14 cellular contexts compared by ENCODE assay signal in the genomic region with DNA sequence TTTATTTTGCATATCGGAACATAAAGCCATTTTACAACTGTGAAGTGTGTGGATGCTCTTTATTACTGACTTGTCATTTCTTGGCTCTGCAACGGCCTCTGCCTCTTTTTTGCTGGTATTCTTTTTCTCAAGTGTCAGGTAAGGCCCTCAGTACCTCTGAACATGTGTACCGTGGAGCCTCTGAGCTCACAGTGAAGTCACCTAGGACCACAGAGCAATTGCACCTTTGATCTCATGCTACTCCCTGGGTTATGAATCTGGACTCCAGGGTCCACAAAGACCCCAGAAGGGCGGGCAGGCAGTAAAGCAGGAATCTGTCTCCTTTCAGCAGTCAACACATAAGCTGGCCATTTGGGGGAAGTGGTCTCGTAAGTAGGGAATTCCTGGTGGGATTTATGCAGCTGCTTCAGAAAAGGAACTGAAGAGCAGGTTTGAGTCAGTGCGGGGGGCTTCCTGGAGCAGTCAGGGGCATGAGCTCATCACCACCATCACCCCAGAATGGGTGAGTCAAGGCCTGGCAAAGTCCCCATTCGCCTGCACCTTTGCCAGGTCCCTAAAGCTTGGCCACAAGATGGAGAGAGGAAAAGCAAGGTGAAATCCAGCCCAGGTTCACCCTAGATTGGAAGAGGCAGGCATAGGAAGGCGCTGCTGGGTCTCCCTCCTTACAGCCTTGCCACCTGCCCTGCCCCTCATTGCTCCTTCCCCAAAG. TPM values are rescaled to one million over a fixed set of nuclear protein-coding genes. Genes with fewer than 3 reads are reported as not detected.
A peak's percentile ranks its signal among the peaks of the same experiment; 100 is the strongest.
DNase-seq lines count a peak whose midpoint lies in the region; ATAC-seq, FAIRE-seq and TF ChIP-seq lines count a peak whose summit lies in the region.
"Had no signal": no experiment of that assay in that cellular context is flagged by ENCODE, and none has a peak within 500 bp of the region (broad histone marks: within the 10 kb centered on the region; RNA-seq: fewer than 3 reads in every experiment).

No MANE protein-coding gene starts in this region.

- H3K36me3 ChIP-seq in cardiac muscle cell (no peaks in the 10 kb centered on the region), astrocyte (ENCODE audit: insufficient read depth, low read length) (no peaks in the 10 kb centered on the region), Peyer's patch (no peaks in the 10 kb centered on the region)

- no peak overlapping the region for H3K4me3 ChIP-seq in cardiac muscle cell
- no peak overlapping the region for H3K4me3 ChIP-seq in astrocyte (ENCODE audit: insufficient read depth, low read depth, low read length)
- no peak overlapping the region for H3K4me3 ChIP-seq in Peyer's patch
- H3K4me3 ChIP-seq: PC-9 had no signal

- H3K4me3 Mint-ChIP-seq in astrocyte (ENCODE audit: unreplicated experiment): no peak overlapping the region

- no peak for TF ChIP-seq POLR2A in Peyer's patch (IDR thresholded peaks at IDR 0.05)

- no peaks in the 10 kb centered on the region for H3K79me2 ChIP-seq in astrocyte (ENCODE audit: insufficient read depth, low read length)

- H3K36me3 Mint-ChIP-seq in astrocyte (ENCODE audit: low read depth, unreplicated experiment): no peaks in the 10 kb centered on the region

- no peaks in the 10 kb centered on the region for H3K9me3 Mint-ChIP-seq in astrocyte (ENCODE audit: unreplicated experiment)

- intact Hi-C loops in Right ventricle myocardium superior (cut with DNase I): no loop called here

- no peak overlapping the region for H3K27ac Mint-ChIP-seq in astrocyte (ENCODE audit: unreplicated experiment)

- FAIRE-seq in astrocyte (lab: Jason Lieb, UNC): no peak

- H3K27me3 ChIP-seq in cardiac muscle cell (no peaks in the 10 kb centered on the region), astrocyte (ENCODE audit: insufficient read depth, low read length) (no peaks in the 10 kb centered on the region), Peyer's patch (no peaks in the 10 kb centered on the region)

- H3K4me2 ChIP-seq in astrocyte (ENCODE audit: low read length): no peak overlapping the region
- H3K4me2 ChIP-seq: PC-9 had no signal

- H3K27ac ChIP-seq in cardiac muscle cell: peak overlapping the region; percentile 94
- H3K27ac ChIP-seq in astrocyte (ENCODE audit: low read depth, low read length): no peak overlapping the region
- no peak overlapping the region for H3K27ac ChIP-seq in Peyer's patch
- H3K27ac ChIP-seq: PC-9 had no signal

- ATAC-seq in Right ventricle myocardium superior (ENCODE audit: poor library complexity) (no peak), HG02798 (IDR thresholded peaks at IDR 0.05; ENCODE audit: poor library complexity, unreplicated experiment) (no peak)
- ATAC-seq: Right ventricle myocardium inferior had no signal

- no peak for DNase-seq in cardiac muscle cell (ENCODE audit: low read depth in 1 of 2, low spot score in 1 of 2)
- DNase-seq in Right ventricle myocardium superior: no peak
- peak; percentile 19 for DNase-seq in astrocyte (ENCODE audit: low read depth)
- DNase-seq in islet precursor cell: peak; percentile 56
- no peak for DNase-seq in Peyer's patch
- DNase-seq in effector CD4-positive, alpha-beta T cell: no peak
- DNase-seq: Caco-2, NCI-H1048, NCI-H1694, PC-9 had no signal

- peaks cover 43% of the 10 kb centered on the region for H3K27me3 Mint-ChIP-seq in astrocyte (ENCODE audit: low read depth, unreplicated experiment)

- H3K9ac ChIP-seq in astrocyte (ENCODE audit: low read length): no peak overlapping the region

- no peak overlapping the region for H2AFZ ChIP-seq in astrocyte (ENCODE audit: low read depth, low read length)
- H2AFZ ChIP-seq: PC-9 had no signal

- H3K9me3 ChIP-seq in cardiac muscle cell (ENCODE audit: low read depth) (no peaks in the 10 kb centered on the region), astrocyte (ENCODE audit: insufficient read depth, low read depth, low read length) (no peaks in the 10 kb centered on the region), Peyer's patch (no peaks in the 10 kb centered on the region)
- H3K9me3 ChIP-seq: Caco-2 had no signal

- TF ChIP-seq CTCF in cardiac muscle cell (IDR thresholded peaks at IDR 0.05; ENCODE audit: low read depth, low read length): no peak
- TF ChIP-seq CTCF in astrocyte (IDR thresholded peaks at IDR 0.05; ENCODE audit: insufficient read depth, low read depth, low read length): no peak
- TF ChIP-seq CTCF in Peyer's patch (IDR thresholded peaks at IDR 0.05): no peak

- H3K4me1 Mint-ChIP-seq in astrocyte (ENCODE audit: low read depth, unreplicated experiment): peaks cover 4% of the 10 kb centered on the region

- H3K4me1 ChIP-seq in cardiac muscle cell (ENCODE audit: low read depth) (peaks cover 37% of the 10 kb centered on the region), astrocyte (ENCODE audit: insufficient read depth, low read length) (no peaks in the 10 kb centered on the region), Peyer's patch (peaks cover 0 to 8% (median 0%) of the 10 kb centered on the region in 4 donors)

- H4K20me1 ChIP-seq in astrocyte (ENCODE audit: insufficient read depth, low read length): no peaks in the 10 kb centered on the region

RNA-seq across cellular contexts. Expression of gene TBX4, which starts 33.0 kb away (rescaled TPM):
- total RNA-seq in cardiac muscle cell (1.6 and 1.9 TPM in 2 replicates), Right ventricle myocardium superior (not detected), astrocyte (0.14 TPM in 1 of 2 replicates, not detected in the other), Peyer's patch (not detected)
- polyA plus RNA-seq in cardiac muscle cell: 0.54 and 2.6 TPM in 2 replicates
- total RNA-seq: A673, H4, PC-9, Right ventricle myocardium inferior had no signal

Comparison
In these comparisons a context has a peak if more than half of its experiments do, and no peak if none do; other contexts are left out.
1. DNase-seq: peak in astrocyte (single experiment) and islet precursor cell (single experiment); none in cardiac muscle cell (0 of 2), Right ventricle myocardium superior (single experiment), Peyer's patch (0 of 3) and effector CD4-positive, alpha-beta T cell (single experiment).